ENCODE assay signal across 1 cellular context in the genomic region with DNA sequence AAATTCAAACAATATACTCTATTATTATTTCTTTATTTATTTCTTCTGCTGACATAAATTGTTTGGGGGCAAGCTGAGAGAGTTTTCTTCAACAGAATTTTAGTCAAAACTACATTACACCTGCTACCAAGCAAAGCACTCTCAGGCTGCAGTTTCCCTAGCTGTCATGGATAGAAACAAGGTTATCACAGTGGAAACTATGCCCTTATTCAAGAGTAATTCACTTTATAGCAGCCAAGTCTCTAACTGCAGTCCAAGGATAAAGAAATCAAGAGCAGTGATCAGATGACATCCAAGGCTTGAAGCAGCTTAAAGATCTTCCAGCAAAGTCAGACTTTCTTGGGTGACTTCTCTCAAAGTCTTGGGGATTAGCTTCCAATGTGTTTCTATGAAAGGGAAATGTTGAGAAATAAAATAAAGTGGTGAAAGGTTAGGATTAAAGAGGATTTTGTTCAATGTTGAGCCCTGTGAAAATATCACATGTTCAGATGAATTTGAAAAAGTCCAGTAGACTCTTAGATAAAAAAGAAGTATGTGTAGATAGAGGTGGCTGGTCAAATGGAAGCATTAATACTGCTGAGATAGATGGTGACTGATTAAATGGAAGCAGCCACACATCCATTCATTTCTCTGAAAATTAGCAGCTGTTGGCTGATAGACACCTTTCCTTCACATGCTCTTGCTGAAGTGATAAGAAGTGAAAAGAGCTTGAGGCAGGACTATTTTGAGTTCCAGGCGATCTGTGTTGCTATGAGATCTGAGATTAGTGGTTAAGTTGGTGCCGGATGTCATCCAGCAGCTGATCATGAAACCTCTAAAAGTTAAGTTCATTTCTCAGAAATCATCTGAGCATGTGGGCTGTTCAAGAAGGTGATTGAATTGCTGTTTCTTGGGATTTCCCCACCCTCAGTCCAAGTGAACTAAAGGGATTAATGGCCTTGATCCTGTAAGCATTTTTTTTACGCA.
TF ChIP-seq lines count a peak whose summit lies in the region.

No MANE protein-coding gene starts in this region.

TF ChIP-seq in K562, 482 proteins besides CTCF, POLR2A, EP300 and RAD21 (continued from another document and continues in another):
- TF ChIP-seq, protein P1, sequence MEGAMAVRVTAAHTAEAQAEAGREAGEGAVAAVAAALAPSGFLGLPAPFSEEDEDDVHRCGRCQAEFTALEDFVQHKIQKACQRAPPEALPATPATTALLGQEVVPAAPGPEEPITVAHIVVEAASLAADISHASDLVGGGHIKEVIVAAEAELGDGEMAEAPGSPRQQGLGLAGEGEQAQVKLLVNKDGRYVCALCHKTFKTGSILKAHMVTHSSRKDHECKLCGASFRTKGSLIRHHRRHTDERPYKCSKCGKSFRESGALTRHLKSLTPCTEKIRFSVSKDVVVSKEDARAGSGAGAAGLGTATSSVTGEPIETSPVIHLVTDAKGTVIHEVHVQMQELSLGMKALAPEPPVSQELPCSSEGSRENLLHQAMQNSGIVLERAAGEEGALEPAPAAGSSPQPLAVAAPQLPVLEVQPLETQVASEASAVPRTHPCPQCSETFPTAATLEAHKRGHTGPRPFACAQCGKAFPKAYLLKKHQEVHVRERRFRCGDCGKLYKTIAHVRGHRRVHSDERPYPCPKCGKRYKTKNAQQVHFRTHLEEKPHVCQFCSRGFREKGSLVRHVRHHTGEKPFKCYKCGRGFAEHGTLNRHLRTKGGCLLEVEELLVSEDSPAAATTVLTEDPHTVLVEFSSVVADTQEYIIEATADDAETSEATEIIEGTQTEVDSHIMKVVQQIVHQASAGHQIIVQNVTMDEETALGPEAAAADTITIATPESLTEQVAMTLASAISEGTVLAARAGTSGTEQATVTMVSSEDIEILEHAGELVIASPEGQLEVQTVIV (CRISPR knock-in tag; IDR thresholded peaks at IDR 0.05; ENCODE audit: borderline replicate concordance) = no peak
- TF ChIP-seq, protein P2, sequence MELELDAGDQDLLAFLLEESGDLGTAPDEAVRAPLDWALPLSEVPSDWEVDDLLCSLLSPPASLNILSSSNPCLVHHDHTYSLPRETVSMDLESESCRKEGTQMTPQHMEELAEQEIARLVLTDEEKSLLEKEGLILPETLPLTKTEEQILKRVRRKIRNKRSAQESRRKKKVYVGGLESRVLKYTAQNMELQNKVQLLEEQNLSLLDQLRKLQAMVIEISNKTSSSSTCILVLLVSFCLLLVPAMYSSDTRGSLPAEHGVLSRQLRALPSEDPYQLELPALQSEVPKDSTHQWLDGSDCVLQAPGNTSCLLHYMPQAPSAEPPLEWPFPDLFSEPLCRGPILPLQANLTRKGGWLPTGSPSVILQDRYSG (tag; conservative IDR thresholded peaks at IDR 0.05; ENCODE audit: low read depth) = peak; percentile 94
- TF ChIP-seq ZNF316 (IDR thresholded peaks at IDR 0.05) (peak; percentile 1; the same call in 1 of the 2 replicates), SNIP1 (IDR thresholded peaks at IDR 0.05; ENCODE audit: low read depth) (no peak), BCOR (IDR thresholded peaks at IDR 0.05) (peak; percentile 86), ZNF507 (tag; conservative IDR thresholded peaks at IDR 0.05) (no peak), KAT7 (CRISPR knock-in tag; IDR thresholded peaks at IDR 0.05; ENCODE audit: borderline replicate concordance) (no peak), ZNF239 (CRISPR knock-in tag; IDR thresholded peaks at IDR 0.05) (peak; percentile 70), FOSL1 (tag; conservative IDR thresholded peaks at IDR 0.05) (peak; percentile 81; the same call in 1 of the 2 replicates), NR1H2 (CRISPR knock-in tag; IDR thresholded peaks at IDR 0.05) (no peak), ZNF197 (CRISPR knock-in tag; IDR thresholded peaks at IDR 0.05; ENCODE audit: low read depth) (peak; percentile 93), TAF15 (IDR thresholded peaks at IDR 0.05; ENCODE audit: low read depth, low read length) (no peak), TBL1XR1 (IDR thresholded peaks at IDR 0.05; ENCODE audit: low read length in 2 of 2) (peak; percentile 92 to 99), ZBED1 (IDR thresholded peaks at IDR 0.05) (peak; percentile 94; the same call in 1 of the 2 replicates), ZKSCAN8 (CRISPR knock-in tag; IDR thresholded peaks at IDR 0.05) (peak; percentile 88), ZNF668 (CRISPR knock-in tag; IDR thresholded peaks at IDR 0.05) (peak; percentile 80; the same call in 1 of the 2 replicates), KDM1A (IDR thresholded peaks at IDR 0.05) (peak; percentile 99 to 100)
- TF ChIP-seq, protein P3, sequence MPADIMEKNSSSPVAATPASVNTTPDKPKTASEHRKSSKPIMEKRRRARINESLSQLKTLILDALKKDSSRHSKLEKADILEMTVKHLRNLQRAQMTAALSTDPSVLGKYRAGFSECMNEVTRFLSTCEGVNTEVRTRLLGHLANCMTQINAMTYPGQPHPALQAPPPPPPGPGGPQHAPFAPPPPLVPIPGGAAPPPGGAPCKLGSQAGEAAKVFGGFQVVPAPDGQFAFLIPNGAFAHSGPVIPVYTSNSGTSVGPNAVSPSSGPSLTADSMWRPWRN (IDR thresholded peaks at IDR 0.05; ENCODE audit: low read depth) = peak; percentile 97
- TF ChIP-seq, protein P4, sequence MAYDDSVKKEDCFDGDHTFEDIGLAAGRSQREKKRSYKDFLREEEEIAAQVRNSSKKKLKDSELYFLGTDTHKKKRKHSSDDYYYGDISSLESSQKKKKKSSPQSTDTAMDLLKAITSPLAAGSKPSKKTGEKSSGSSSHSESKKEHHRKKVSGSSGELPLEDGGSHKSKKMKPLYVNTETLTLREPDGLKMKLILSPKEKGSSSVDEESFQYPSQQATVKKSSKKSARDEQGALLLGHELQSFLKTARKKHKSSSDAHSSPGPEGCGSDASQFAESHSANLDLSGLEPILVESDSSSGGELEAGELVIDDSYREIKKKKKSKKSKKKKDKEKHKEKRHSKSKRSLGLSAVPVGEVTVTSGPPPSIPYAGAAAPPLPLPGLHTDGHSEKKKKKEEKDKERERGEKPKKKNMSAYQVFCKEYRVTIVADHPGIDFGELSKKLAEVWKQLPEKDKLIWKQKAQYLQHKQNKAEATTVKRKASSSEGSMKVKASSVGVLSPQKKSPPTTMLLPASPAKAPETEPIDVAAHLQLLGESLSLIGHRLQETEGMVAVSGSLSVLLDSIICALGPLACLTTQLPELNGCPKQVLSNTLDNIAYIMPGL (CRISPR knock-in tag; IDR thresholded peaks at IDR 0.05) = no peak
- TF ChIP-seq, protein P5, sequence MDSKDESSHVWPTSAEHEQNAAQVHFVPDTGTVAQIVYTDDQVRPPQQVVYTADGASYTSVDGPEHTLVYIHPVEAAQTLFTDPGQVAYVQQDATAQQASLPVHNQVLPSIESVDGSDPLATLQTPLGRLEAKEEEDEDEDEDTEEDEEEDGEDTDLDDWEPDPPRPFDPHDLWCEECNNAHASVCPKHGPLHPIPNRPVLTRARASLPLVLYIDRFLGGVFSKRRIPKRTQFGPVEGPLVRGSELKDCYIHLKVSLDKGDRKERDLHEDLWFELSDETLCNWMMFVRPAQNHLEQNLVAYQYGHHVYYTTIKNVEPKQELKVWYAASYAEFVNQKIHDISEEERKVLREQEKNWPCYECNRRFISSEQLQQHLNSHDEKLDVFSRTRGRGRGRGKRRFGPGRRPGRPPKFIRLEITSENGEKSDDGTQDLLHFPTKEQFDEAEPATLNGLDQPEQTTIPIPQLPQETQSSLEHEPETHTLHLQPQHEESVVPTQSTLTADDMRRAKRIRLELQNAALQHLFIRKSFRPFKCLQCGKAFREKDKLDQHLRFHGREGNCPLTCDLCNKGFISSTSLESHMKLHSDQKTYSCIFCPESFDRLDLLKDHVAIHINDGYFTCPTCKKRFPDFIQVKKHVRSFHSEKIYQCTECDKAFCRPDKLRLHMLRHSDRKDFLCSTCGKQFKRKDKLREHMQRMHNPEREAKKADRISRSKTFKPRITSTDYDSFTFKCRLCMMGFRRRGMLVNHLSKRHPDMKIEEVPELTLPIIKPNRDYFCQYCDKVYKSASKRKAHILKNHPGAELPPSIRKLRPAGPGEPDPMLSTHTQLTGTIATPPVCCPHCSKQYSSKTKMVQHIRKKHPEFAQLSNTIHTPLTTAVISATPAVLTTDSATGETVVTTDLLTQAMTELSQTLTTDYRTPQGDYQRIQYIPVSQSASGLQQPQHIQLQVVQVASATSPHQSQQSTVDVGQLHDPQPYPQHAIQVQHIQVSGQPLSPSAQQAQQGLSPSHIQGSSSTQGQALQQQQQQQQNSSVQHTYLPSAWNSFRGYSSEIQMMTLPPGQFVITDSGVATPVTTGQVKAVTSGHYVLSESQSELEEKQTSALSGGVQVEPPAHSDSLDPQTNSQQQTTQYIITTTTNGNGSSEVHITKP (IDR thresholded peaks at IDR 0.05; ENCODE audit: partially characterized antibody) = peak; percentile 52
- TF ChIP-seq, protein P6, sequence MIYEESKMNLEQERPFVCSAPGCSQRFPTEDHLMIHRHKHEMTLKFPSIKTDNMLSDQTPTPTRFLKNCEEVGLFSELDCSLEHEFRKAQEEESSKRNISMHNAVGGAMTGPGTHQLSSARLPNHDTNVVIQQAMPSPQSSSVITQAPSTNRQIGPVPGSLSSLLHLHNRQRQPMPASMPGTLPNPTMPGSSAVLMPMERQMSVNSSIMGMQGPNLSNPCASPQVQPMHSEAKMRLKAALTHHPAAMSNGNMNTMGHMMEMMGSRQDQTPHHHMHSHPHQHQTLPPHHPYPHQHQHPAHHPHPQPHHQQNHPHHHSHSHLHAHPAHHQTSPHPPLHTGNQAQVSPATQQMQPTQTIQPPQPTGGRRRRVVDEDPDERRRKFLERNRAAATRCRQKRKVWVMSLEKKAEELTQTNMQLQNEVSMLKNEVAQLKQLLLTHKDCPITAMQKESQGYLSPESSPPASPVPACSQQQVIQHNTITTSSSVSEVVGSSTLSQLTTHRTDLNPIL (CRISPR knock-in tag; IDR thresholded peaks at IDR 0.05) = no peak
- TF ChIP-seq, protein P7, sequence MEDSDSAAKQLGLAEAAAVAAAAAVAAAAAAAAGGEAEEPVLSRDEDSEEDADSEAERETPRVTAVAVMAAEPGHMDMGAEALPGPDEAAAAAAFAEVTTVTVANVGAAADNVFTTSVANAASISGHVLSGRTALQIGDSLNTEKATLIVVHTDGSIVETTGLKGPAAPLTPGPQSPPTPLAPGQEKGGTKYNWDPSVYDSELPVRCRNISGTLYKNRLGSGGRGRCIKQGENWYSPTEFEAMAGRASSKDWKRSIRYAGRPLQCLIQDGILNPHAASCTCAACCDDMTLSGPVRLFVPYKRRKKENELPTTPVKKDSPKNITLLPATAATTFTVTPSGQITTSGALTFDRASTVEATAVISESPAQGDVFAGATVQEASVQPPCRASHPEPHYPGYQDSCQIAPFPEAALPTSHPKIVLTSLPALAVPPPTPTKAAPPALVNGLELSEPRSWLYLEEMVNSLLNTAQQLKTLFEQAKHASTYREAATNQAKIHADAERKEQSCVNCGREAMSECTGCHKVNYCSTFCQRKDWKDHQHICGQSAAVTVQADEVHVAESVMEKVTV (CRISPR knock-in tag; IDR thresholded peaks at IDR 0.05) = peak; percentile 31
- TF ChIP-seq, protein P8, sequence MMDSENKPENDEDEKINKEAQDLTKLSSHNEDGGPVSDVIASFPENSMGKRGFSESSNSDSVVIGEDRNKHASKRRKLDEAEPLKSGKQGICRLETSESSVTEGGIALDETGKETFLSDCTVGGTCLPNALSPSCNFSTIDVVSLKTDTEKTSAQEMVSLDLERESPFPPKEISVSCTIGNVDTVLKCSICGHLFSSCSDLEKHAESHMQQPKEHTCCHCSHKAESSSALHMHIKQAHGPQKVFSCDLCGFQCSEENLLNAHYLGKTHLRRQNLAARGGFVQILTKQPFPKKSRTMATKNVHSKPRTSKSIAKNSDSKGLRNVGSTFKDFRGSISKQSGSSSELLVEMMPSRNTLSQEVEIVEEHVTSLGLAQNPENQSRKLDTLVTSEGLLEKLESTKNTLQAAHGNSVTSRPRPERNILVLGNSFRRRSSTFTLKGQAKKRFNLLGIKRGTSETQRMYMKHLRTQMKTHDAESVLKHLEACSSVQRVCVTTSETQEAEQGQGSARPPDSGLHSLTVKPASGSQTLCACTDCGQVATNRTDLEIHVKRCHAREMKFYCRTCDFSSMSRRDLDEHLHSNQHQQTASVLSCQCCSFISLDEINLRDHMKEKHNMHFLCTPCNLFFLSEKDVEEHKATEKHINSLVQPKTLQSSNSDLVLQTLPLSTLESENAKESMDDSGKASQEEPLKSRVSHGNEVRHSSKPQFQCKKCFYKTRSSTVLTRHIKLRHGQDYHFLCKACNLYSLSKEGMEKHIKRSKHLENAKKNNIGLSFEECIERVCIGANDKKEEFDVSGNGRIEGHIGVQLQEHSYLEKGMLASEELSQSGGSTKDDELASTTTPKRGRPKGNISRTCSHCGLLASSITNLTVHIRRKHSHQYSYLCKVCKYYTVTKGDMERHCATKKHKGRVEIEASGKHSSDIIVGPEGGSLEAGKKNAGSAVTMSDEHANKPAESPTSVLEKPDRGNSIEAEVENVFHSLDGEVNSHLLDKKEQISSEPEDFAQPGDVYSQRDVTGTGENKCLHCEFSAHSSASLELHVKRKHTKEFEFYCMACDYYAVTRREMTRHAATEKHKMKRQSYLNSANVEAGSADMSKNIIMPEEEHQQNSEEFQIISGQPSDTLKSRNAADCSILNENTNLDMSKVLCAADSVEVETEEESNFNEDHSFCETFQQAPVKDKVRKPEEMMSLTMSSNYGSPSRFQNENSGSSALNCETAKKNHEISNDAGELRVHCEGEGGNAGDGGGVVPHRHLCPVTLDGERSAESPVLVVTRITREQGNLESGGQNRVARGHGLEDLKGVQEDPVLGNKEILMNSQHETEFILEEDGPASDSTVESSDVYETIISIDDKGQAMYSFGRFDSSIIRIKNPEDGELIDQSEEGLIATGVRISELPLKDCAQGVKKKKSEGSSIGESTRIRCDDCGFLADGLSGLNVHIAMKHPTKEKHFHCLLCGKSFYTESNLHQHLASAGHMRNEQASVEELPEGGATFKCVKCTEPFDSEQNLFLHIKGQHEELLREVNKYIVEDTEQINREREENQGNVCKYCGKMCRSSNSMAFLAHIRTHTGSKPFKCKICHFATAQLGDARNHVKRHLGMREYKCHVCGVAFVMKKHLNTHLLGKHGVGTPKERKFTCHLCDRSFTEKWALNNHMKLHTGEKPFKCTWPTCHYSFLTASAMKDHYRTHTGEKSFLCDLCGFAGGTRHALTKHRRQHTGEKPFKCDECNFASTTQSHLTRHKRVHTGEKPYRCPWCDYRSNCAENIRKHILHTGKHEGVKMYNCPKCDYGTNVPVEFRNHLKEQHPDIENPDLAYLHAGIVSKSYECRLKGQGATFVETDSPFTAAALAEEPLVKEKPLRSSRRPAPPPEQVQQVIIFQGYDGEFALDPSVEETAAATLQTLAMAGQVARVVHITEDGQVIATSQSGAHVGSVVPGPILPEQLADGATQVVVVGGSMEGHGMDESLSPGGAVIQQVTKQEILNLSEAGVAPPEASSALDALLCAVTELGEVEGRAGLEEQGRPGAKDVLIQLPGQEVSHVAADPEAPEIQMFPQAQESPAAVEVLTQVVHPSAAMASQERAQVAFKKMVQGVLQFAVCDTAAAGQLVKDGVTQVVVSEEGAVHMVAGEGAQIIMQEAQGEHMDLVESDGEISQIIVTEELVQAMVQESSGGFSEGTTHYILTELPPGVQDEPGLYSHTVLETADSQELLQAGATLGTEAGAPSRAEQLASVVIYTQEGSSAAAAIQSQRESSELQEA (IDR thresholded peaks at IDR 0.05; ENCODE audit: low read depth) = no peak
- TF ChIP-seq, protein P9, sequence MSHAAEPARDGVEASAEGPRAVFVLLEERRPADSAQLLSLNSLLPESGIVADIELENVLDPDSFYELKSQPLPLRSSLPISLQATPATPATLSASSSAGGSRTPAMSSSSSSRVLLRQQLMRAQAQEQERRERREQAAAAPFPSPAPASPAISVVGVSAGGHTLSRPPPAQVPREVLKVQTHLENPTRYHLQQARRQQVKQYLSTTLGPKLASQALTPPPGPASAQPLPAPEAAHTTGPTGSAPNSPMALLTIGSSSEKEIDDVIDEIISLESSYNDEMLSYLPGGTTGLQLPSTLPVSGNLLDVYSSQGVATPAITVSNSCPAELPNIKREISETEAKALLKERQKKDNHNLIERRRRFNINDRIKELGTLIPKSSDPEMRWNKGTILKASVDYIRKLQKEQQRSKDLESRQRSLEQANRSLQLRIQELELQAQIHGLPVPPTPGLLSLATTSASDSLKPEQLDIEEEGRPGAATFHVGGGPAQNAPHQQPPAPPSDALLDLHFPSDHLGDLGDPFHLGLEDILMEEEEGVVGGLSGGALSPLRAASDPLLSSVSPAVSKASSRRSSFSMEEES (CRISPR knock-in tag; IDR thresholded peaks at IDR 0.05) = no peak
